15 cellular contexts compared by ENCODE assay signal in genomic region chr7:137923380-137923779, GRCh38.
DNase-seq lines count a peak whose midpoint lies in the region; ATAC-seq and TF ChIP-seq lines count a peak whose summit lies in the region.
"Had no signal": no experiment of that assay in that cellular context is flagged by ENCODE, and none has a peak within 500 bp of the region (broad histone marks: within the 10 kb centered on the region; RNA-seq: fewer than 3 reads in every experiment).

No MANE protein-coding gene starts in this region.

- H3K27me3 ChIP-seq in ACC112 (ENCODE audit: insufficient read depth, low read length) (no peaks in the 10 kb centered on the region), heart left ventricle (no peaks in the 10 kb centered on the region)
- H3K27me3 ChIP-seq: heart right ventricle had no signal

- H3K4me1 ChIP-seq in ACC112 (ENCODE audit: control insufficient read depth, insufficient read depth, low read length, unreplicated experiment) (peaks cover 49% of the 10 kb centered on the region), heart left ventricle (peaks cover 0 to 35% (median 10%) of the 10 kb centered on the region in 12 donors)

- H2AFZ ChIP-seq in ACC112 (ENCODE audit: low read length, unreplicated experiment), result no peak overlapping the region

- no peak for TF ChIP-seq POLR2A in heart left ventricle (IDR thresholded peaks at IDR 0.05)

- intact Hi-C loops in heart left ventricle (cut with DNase I), result loop anchor here in 1 of 10 donors (5.0 kb wide), 1 partner anchor 79 kb away; the partner anchor contains the start of gene CREB3L2

- H3K4me3 ChIP-seq in ACC112 (ENCODE audit: low read depth, low read length) (0 out of 2 replicates have a peak overlapping the region, but pooled peaks have one; percentile 25), fibroblast of the aortic adventitia (ENCODE audit: low read depth, low read length) (no peak overlapping the region), heart left ventricle (no peak overlapping the region)
- H3K4me3 ChIP-seq: heart right ventricle had no signal

- H3K36me3 Mint-ChIP-seq in T-helper 17 cell (ENCODE audit: low read depth), result peaks cover 11% of the 10 kb centered on the region

- no peak for ATAC-seq in T-helper 17 cell
- ATAC-seq in GM19023 (IDR thresholded peaks at IDR 0.05; ENCODE audit: unreplicated experiment), result no peak
- ATAC-seq in GM21737 (IDR thresholded peaks at IDR 0.05; ENCODE audit: unreplicated experiment), result no peak
- no peak for ATAC-seq in heart left ventricle
- ATAC-seq: heart right ventricle, left ventricle myocardium superior had no signal

- WGBS in heart left ventricle, 4 donors, result 84 to 90% (median 88%) methylated on average over 5 of the region's 5 CpGs

- DNase-seq in EL (peak; percentile 90), T-helper 17 cell (no peak), fibroblast of the aortic adventitia (ENCODE audit: low read depth) (peak; percentile 41), SKM-1 treated with dmso at 0.1 percent for 144 hours (lab: John Stamatoyannopoulos, UW; ENCODE audit: unreplicated experiment) (no peak), heart left ventricle (no peak)
- DNase-seq: activated naive CD4-positive, alpha-beta T cell treated with anti-CD3 and anti-CD28 coated beads, Interleukin-2, amount 10 ng/mL, durations not matched to agents 7 days and 5 days; dermis blood vessel endothelial cell; heart right ventricle; left ventricle myocardium superior; NCI-H1105 treated with DMSO at 0.1 percent for 48 hours; NCI-H526; nucleus accumbens had no signal

- H3K27ac ChIP-seq in ACC112 (ENCODE audit: low read depth, low read length), result peak overlapping the region; percentile 97
- no peak overlapping the region for H3K27ac ChIP-seq in heart left ventricle
- H3K27ac ChIP-seq: heart right ventricle had no signal

- H3K9me3 ChIP-seq in T-helper 17 cell (ENCODE audit: control insufficient read depth, low read length, poor library complexity, severe bottlenecking) (no peaks in the 10 kb centered on the region), heart left ventricle (no peaks in the 10 kb centered on the region)
- H3K9me3 ChIP-seq: heart right ventricle had no signal

- peak overlapping the region; percentile 77 for H3K27ac Mint-ChIP-seq in T-helper 17 cell
- H3K27ac Mint-ChIP-seq: activated naive CD4-positive, alpha-beta T cell treated with anti-CD3 and anti-CD28 coated beads, Interleukin-2, amount 10 ng/mL, durations not matched to agents 7 days and 5 days had no signal

- no peak overlapping the region for H3K4me3 Mint-ChIP-seq in T-helper 17 cell
- H3K4me3 Mint-ChIP-seq: activated naive CD4-positive, alpha-beta T cell treated with anti-CD3 and anti-CD28 coated beads, Interleukin-2, amount 10 ng/mL, durations not matched to agents 7 days and 5 days had no signal

- H3K4me1 Mint-ChIP-seq in T-helper 17 cell, result peaks cover 30% of the 10 kb centered on the region

- no peaks in the 10 kb centered on the region for H3K27me3 Mint-ChIP-seq in T-helper 17 cell
- H3K27me3 Mint-ChIP-seq: activated naive CD4-positive, alpha-beta T cell treated with anti-CD3 and anti-CD28 coated beads, Interleukin-2, amount 10 ng/mL, durations not matched to agents 7 days and 5 days had no signal

- H3K36me3 ChIP-seq in ACC112 (ENCODE audit: insufficient read depth, low read length) (peaks cover 14% of the 10 kb centered on the region; the same call in 1 of the 2 replicates), heart left ventricle (peaks cover 0 to 48% (median 26%) of the 10 kb centered on the region in 9 donors)

- peaks cover 62% of the 10 kb centered on the region for H3K79me2 ChIP-seq in ACC112 (ENCODE audit: control insufficient read depth, insufficient read depth, low read length, unreplicated experiment)

- TF ChIP-seq CTCF in fibroblast of the aortic adventitia (IDR thresholded peaks at IDR 0.05; ENCODE audit: insufficient read depth, low read length), result no peak
- TF ChIP-seq CTCF in heart left ventricle (IDR thresholded peaks at IDR 0.05), result no peak

Comparison
In these comparisons a context has a peak if more than half of its experiments do, and no peak if none do; other contexts are left out.
1. DNase-seq: peak in EL (single experiment) and fibroblast of the aortic adventitia (single experiment); none in T-helper 17 cell (0 of 3), SKM-1 treated with dmso at 0.1 percent for 144 hours (single experiment) and heart left ventricle (0 of 5).